ENCODE assay signal across 1 cellular context in genomic region chr12:113237748-113238147, GRCh38.
TF ChIP-seq lines count a peak whose summit lies in the region.

No MANE protein-coding gene starts in this region.

TF ChIP-seq in K562, 482 proteins besides CTCF, POLR2A, EP300 and RAD21 (continued from another document):
- TF ChIP-seq ZBED1 (IDR thresholded peaks at IDR 0.05): no peak
- TF ChIP-seq SMARCA4 (IDR thresholded peaks at IDR 0.05): peak; percentile 42
- no peak for TF ChIP-seq MEF2D (tag; conservative IDR thresholded peaks at IDR 0.05; ENCODE audit: low read depth)
- no peak for TF ChIP-seq MAFF (IDR thresholded peaks at IDR 0.05; ENCODE audit: low read length)
- no peak for TF ChIP-seq HNRNPH1 (optimal IDR thresholded peaks at IDR 0.05; ENCODE audit: low read depth, low read length)
- TF ChIP-seq GTF2A2 (tag; IDR thresholded peaks at IDR 0.05): no peak
- TF ChIP-seq ZC3H8 (IDR thresholded peaks at IDR 0.05): no peak
- no peak for TF ChIP-seq MNT (conservative IDR thresholded peaks at IDR 0.05)
- 0 out of 2 replicates have a peak, but pooled peaks have one; percentile 32 for TF ChIP-seq AFF4 (CRISPR knock-in tag; IDR thresholded peaks at IDR 0.05)
- TF ChIP-seq JUND (IDR thresholded peaks at IDR 0.05; ENCODE audit: borderline replicate concordance, low read depth, low read length): no peak
- TF ChIP-seq JUND (tag; IDR thresholded peaks at IDR 0.05; ENCODE audit: borderline replicate concordance, low read depth, low read length): peak; percentile 9; the same call in 1 of the 3 replicates
- TF ChIP-seq TFAP4 (CRISPR knock-in tag; IDR thresholded peaks at IDR 0.05; ENCODE audit: borderline replicate concordance): peak; percentile 27; the same call in 1 of the 2 replicates
- TF ChIP-seq MTA3 (IDR thresholded peaks at IDR 0.05; ENCODE audit: borderline replicate concordance): no peak
- no peak for TF ChIP-seq ILK (tag; IDR thresholded peaks at IDR 0.05; ENCODE audit: borderline replicate concordance, low read depth)
- TF ChIP-seq SIN3B (IDR thresholded peaks at IDR 0.05; ENCODE audit: low read depth): no peak
TF ChIP-seq in K562: peak in this region for 22.
